19 cellular contexts compared by ENCODE assay signal in genomic region chr6:168827484-168827883, GRCh38.
"Had no signal": no experiment of that assay in that cellular context is flagged by ENCODE, and none has a peak within 500 bp of the region (broad histone marks: within the 10 kb centered on the region; RNA-seq: fewer than 3 reads in every experiment).

No MANE protein-coding gene starts in this region.

- H3K27ac Mint-ChIP-seq: activated naive CD8-positive, alpha-beta T cell treated with anti-CD3 and anti-CD28 coated beads for 36 hours; activated T-helper 1 cell treated with anti-CD3 and anti-CD28 coated beads, Interleukin-12 subunit alpha, Interleukin-12 subunit beta, Interleukin-2, Interleukin-4 antibody, amounts not matched to agents 30 ng/mL and 10 ng/mL and 1 ng/mL, durations not matched to agents 14 hours and 24 hours and 36 hours; naive B cell had no signal

- H3K27me3 Mint-ChIP-seq: activated naive CD8-positive, alpha-beta T cell treated with anti-CD3 and anti-CD28 coated beads for 36 hours; naive B cell had no signal

- H3K36me3 ChIP-seq: colonic mucosa, left lung, tibial artery had no signal

- H3K4me3 ChIP-seq: body of pancreas, colonic mucosa, left lung, mucosa of descending colon, tibial artery had no signal

- H3K4me1 ChIP-seq: body of pancreas, colonic mucosa, left lung had no signal

- H3K27me3 ChIP-seq: body of pancreas, colonic mucosa, left lung, tibial artery had no signal

- H3K4me1 Mint-ChIP-seq: activated naive CD8-positive, alpha-beta T cell treated with anti-CD3 and anti-CD28 coated beads for 36 hours; naive B cell had no signal

- H3K27ac ChIP-seq: body of pancreas, colonic mucosa, left lung, tibial artery had no signal

- H3K4me3 Mint-ChIP-seq: activated naive CD8-positive, alpha-beta T cell treated with anti-CD3 and anti-CD28 coated beads for 36 hours; activated T-helper 1 cell treated with anti-CD3 and anti-CD28 coated beads, Interleukin-12 subunit alpha, Interleukin-12 subunit beta, Interleukin-2, Interleukin-4 antibody, amounts not matched to agents 30 ng/mL and 10 ng/mL and 1 ng/mL, durations not matched to agents 14 hours and 24 hours and 36 hours; naive B cell had no signal

- H3K9me3 ChIP-seq: body of pancreas, colonic mucosa, mucosa of descending colon, tibial artery had no signal

- DNase-seq: activated CD4-positive, alpha-beta T cell treated with anti-CD3 and anti-CD28 coated beads, Interleukin-2, amount 50 U/mL, for 4 hours; activated naive CD8-positive, alpha-beta T cell treated with anti-CD3 and anti-CD28 coated beads for 36 hours; amniotic stem cell; body of pancreas; caudate nucleus; colonic mucosa; foreskin melanocyte; kidney; left lung; mucosa of descending colon; naive B cell; occipital lobe; posterior cingulate gyrus; stimulated activated CD8-positive, alpha-beta memory T cell treated with anti-CD3 and anti-CD28 coated beads, Interleukin-4, amount 100 ng/mL, for 48 hours; stimulated activated naive CD4-positive, alpha-beta T cell; SW 1271; T-helper 2 cell; tibial artery had no signal

- H3K36me3 Mint-ChIP-seq: activated naive CD8-positive, alpha-beta T cell treated with anti-CD3 and anti-CD28 coated beads for 36 hours; naive B cell had no signal

- ATAC-seq: body of pancreas, left lung, mucosa of descending colon had no signal

- H3K9me3 Mint-ChIP-seq: activated naive CD8-positive, alpha-beta T cell treated with anti-CD3 and anti-CD28 coated beads for 36 hours; activated T-helper 1 cell treated with anti-CD3 and anti-CD28 coated beads, Interleukin-12 subunit alpha, Interleukin-12 subunit beta, Interleukin-2, Interleukin-4 antibody, amounts not matched to agents 30 ng/mL and 10 ng/mL and 1 ng/mL, durations not matched to agents 14 hours and 24 hours and 36 hours had no signal
